33 cellular contexts compared by ENCODE assay signal in genomic region chr6:35382015-35382414, GRCh38.
"Had no signal": no experiment of that assay in that cellular context is flagged by ENCODE, and none has a peak within 500 bp of the region (broad histone marks: within the 10 kb centered on the region; RNA-seq: fewer than 3 reads in every experiment).

No MANE protein-coding gene starts in this region.

- H3K27me3 Mint-ChIP-seq: activated CD8-positive, alpha-beta T cell treated with anti-CD3 and anti-CD28 coated beads for 36 hours; activated naive CD8-positive, alpha-beta T cell treated with anti-CD3 and anti-CD28 coated beads for 36 hours; activated T-helper 17 cell treated with anti-CD3 and anti-CD28 coated beads, Interleukin-2, amount 50 U/mL, for 72 hours; central memory CD8-positive, alpha-beta T cell had no signal

- H3K4me3 Mint-ChIP-seq: activated CD8-positive, alpha-beta T cell treated with anti-CD3 and anti-CD28 coated beads for 36 hours; activated naive CD8-positive, alpha-beta T cell treated with anti-CD3 and anti-CD28 coated beads for 36 hours; activated T-cell treated with anti-CD3 and anti-CD28 coated beads, Interleukin-2, amount 50 U/mL, for 72 hours; activated T-helper 17 cell treated with anti-CD3 and anti-CD28 coated beads, Interleukin-2, amount 50 U/mL, for 72 hours; central memory CD8-positive, alpha-beta T cell had no signal

- H3K4me3 ChIP-seq: PC-9, SJCRH30, SK-N-MC had no signal

- H3K27ac ChIP-seq: brain microvascular endothelial cell, PC-9, SJCRH30, SK-N-MC, WERI-Rb-1 had no signal

- H3K27me3 ChIP-seq: brain microvascular endothelial cell, SJCRH30 had no signal

- H3K4me1 ChIP-seq: SJCRH30 had no signal

- H3K27ac Mint-ChIP-seq: activated CD8-positive, alpha-beta T cell treated with anti-CD3 and anti-CD28 coated beads for 36 hours; activated naive CD8-positive, alpha-beta T cell treated with anti-CD3 and anti-CD28 coated beads for 36 hours; activated T-cell treated with anti-CD3 and anti-CD28 coated beads, Interleukin-2, amount 50 U/mL, for 72 hours had no signal

- ATAC-seq: activated CD8-positive, alpha-beta T cell treated with anti-CD3 and anti-CD28 coated beads for 36 hours; activated T-cell treated with anti-CD3 and anti-CD28 coated beads, Interleukin-2, amount 50 U/mL, for 72 hours; activated T-helper 17 cell treated with anti-CD3 and anti-CD28 coated beads, Interleukin-2, amount 50 U/mL, for 72 hours had no signal

- H3K36me3 ChIP-seq: brain microvascular endothelial cell had no signal

- H3K9me3 ChIP-seq: SJCRH30 had no signal

- H3K9me3 Mint-ChIP-seq: activated CD8-positive, alpha-beta T cell treated with anti-CD3 and anti-CD28 coated beads for 36 hours; activated T-helper 17 cell treated with anti-CD3 and anti-CD28 coated beads, Interleukin-2, amount 50 U/mL, for 72 hours; central memory CD8-positive, alpha-beta T cell had no signal

- DNase-seq: activated CD4-positive, alpha-beta T cell treated with anti-CD3 and anti-CD28 coated beads for 1 hour; activated CD4-positive, alpha-beta T cell treated with anti-CD3 and anti-CD28 coated beads for 48 hours; activated CD4-positive, alpha-beta T cell treated with anti-CD3 and anti-CD28 coated beads, Interleukin-2, amount 50 U/mL, for 4 hours; activated CD4-positive, CD25-positive, alpha-beta regulatory T cell; activated CD8-positive, alpha-beta T cell treated with anti-CD3 and anti-CD28 coated beads for 36 hours; activated effector memory CD4-positive, alpha-beta T cell treated with anti-CD3 and anti-CD28 coated beads, Interleukin-2, amount 50 U/mL, for 16 hours; activated naive CD4-positive, alpha-beta T cell; activated naive CD4-positive, alpha-beta T cell treated with anti-CD3 and anti-CD28 coated beads, Interleukin-2, amount 50 U/mL, for 16 hours; activated naive CD8-positive, alpha-beta T cell treated with anti-CD3 and anti-CD28 coated beads for 36 hours; activated T-cell treated with anti-CD3 and anti-CD28 coated beads, Interleukin-2, amount 50 U/mL, for 1 hour; activated T-cell treated with anti-CD3 and anti-CD28 coated beads, Interleukin-2, amount 50 U/mL, for 72 hours; amniotic stem cell; brain microvascular endothelial cell; Karpas-422; KBM-7; NCI-H1092; NCI-H1436 treated with DMSO at 0.1 percent for 48 hours; NCI-H1694 treated with DMSO at 0.1 percent for 48 hours; NCI-H2029 treated with DMSO at 0.1 percent for 48 hours; NCI-H2107; NCI-H2171; NCI-H510A; NCI-H526; NCI-H748 treated with DMSO at 0.1 percent for 48 hours; NK-92 treated with Interleukin-12 subunit alpha and Interleukin-12 subunit beta, amount 100 ng/mL, for 24 hours; PC-9; SHP77; SJCRH30; T1000; WERI-Rb-1 had no signal
